ENCODE assay signal across 17 cellular contexts in genomic region chr22:49561338-49561737, GRCh38.
DNase-seq lines count a peak whose midpoint lies in the region; ATAC-seq lines count a peak whose summit lies in the region.
"Had no signal": no experiment of that assay in that cellular context is flagged by ENCODE, and none has a peak within 500 bp of the region (broad histone marks: within the 10 kb centered on the region; RNA-seq: fewer than 3 reads in every experiment).

No MANE protein-coding gene starts in this region.

- no peak for ATAC-seq in esophagus mucosa
- ATAC-seq: CD8-positive, alpha-beta T cell; HCT116 had no signal

- no peaks in the 10 kb centered on the region for H3K27me3 Mint-ChIP-seq in activated naive CD4-positive, alpha-beta T cell treated with anti-CD3 and anti-CD28 coated beads, Interleukin-2, amount 10 ng/mL, durations not matched to agents 7 days and 5 days
- H3K27me3 Mint-ChIP-seq: B cell; CD4-positive, CD25-positive, alpha-beta regulatory T cell had no signal

- H3K9me3 Mint-ChIP-seq in activated naive CD4-positive, alpha-beta T cell treated with anti-CD3 and anti-CD28 coated beads, Interleukin-2, amount 10 ng/mL, durations not matched to agents 7 days and 5 days = no peaks in the 10 kb centered on the region
- H3K9me3 Mint-ChIP-seq: H9 had no signal

- DNase-seq in activated naive CD4-positive, alpha-beta T cell treated with anti-CD3 and anti-CD28 coated beads, Interleukin-2, amount 10 ng/mL, durations not matched to agents 7 days and 5 days = peak; percentile 7
- no peak for DNase-seq in activated naive CD4-positive, alpha-beta T cell treated with Interleukin-2 at 50 U/mL for 16 hours
- DNase-seq in mesenteric fat pad (ENCODE audit: low spot score) (peak; percentile 67), posterior vena cava (ENCODE audit: low spot score) (peak; percentile 15), ureter (ENCODE audit: low spot score) (peak; percentile 4), RPMI8226 (no peak), OCI-M2 (lab: John Stamatoyannopoulos, UW; ENCODE audit: unreplicated experiment) (no peak)
- DNase-seq: Caco-2; CD4-positive, CD25-positive, alpha-beta regulatory T cell; CD8-positive, alpha-beta T cell; DMS153; DND-41; GM23248; H9 had no signal

- no peak overlapping the region for H3K27ac Mint-ChIP-seq in activated naive CD4-positive, alpha-beta T cell treated with anti-CD3 and anti-CD28 coated beads, Interleukin-2, amount 10 ng/mL, durations not matched to agents 7 days and 5 days
- H3K27ac Mint-ChIP-seq: B cell; CD4-positive, CD25-positive, alpha-beta regulatory T cell; CD8-positive, alpha-beta T cell; H9 had no signal

- CTCF ChIA-PET in activated naive CD4-positive, alpha-beta T cell treated with anti-CD3 and anti-CD28 coated beads, Interleukin-2, amount 10 ng/mL, durations not matched to agents 7 days and 5 days (lab: Charles Lee) = no interaction called here

- no peak overlapping the region for H3K4me3 Mint-ChIP-seq in activated naive CD4-positive, alpha-beta T cell treated with anti-CD3 and anti-CD28 coated beads, Interleukin-2, amount 10 ng/mL, durations not matched to agents 7 days and 5 days
- H3K4me3 Mint-ChIP-seq: B cell; CD4-positive, CD25-positive, alpha-beta regulatory T cell; CD8-positive, alpha-beta T cell; H9 had no signal

- H3K4me1 Mint-ChIP-seq in activated naive CD4-positive, alpha-beta T cell treated with anti-CD3 and anti-CD28 coated beads, Interleukin-2, amount 10 ng/mL, durations not matched to agents 7 days and 5 days = no peaks in the 10 kb centered on the region
- H3K4me1 Mint-ChIP-seq: B cell, H9 had no signal

- intact Hi-C loops in posterior vena cava (cut with DNase I) = no loop called here

- peaks cover 2% of the 10 kb centered on the region for H3K36me3 Mint-ChIP-seq in activated naive CD4-positive, alpha-beta T cell treated with anti-CD3 and anti-CD28 coated beads, Interleukin-2, amount 10 ng/mL, durations not matched to agents 7 days and 5 days
- H3K36me3 Mint-ChIP-seq: CD4-positive, CD25-positive, alpha-beta regulatory T cell had no signal

Comparison
In these comparisons a context has a peak if more than half of its experiments do, and no peak if none do; other contexts are left out.
1. DNase-seq: peak in activated naive CD4-positive, alpha-beta T cell treated with anti-CD3 and anti-CD28 coated beads, Interleukin-2, amount 10 ng/mL, durations not matched to agents 7 days and 5 days (single experiment), mesenteric fat pad (single experiment), posterior vena cava (single experiment) and ureter (single experiment); none in activated naive CD4-positive, alpha-beta T cell treated with Interleukin-2 at 50 U/mL for 16 hours (single experiment), RPMI8226 (single experiment) and OCI-M2 (single experiment).